10 cellular contexts compared by ENCODE assay signal in genomic region chr3:10437995-10438901, GRCh38.
DNase-seq lines count a peak whose midpoint lies in the region; ATAC-seq and TF ChIP-seq lines count a peak whose summit lies in the region.
"Had no signal": no experiment of that assay in that cellular context is flagged by ENCODE, and none has a peak within 500 bp of the region (broad histone marks: within the 10 kb centered on the region; RNA-seq: fewer than 3 reads in every experiment).

No MANE protein-coding gene starts in this region.

- H3K9me3 ChIP-seq in mesenchymal stem cell (ENCODE audit: control insufficient read depth, low read length): no peaks in the 10 kb centered on the region
- no peaks in the 10 kb centered on the region for H3K9me3 ChIP-seq in esophagus squamous epithelium

- H3K23ac ChIP-seq in mesenchymal stem cell (ENCODE audit: low read length in 2 of 2): no peak overlapping the region

- peak overlapping the region in 1 of 2 experiments; percentile 65 for H2BK12ac ChIP-seq in mesenchymal stem cell (ENCODE audit: low read length in 2 of 2)

- peaks cover 27% of the 10 kb centered on the region for H3K4me1 Mint-ChIP-seq in activated naive CD8-positive, alpha-beta T cell treated with anti-CD3 and anti-CD28 coated beads for 36 hours

- peak overlapping the region; percentile 46 for H4K8ac ChIP-seq in mesenchymal stem cell (ENCODE audit: low read length)

- no peak overlapping the region for H3K9ac ChIP-seq in mesenchymal stem cell (ENCODE audit: low read length)

- H3K9me3 Mint-ChIP-seq in activated naive CD8-positive, alpha-beta T cell treated with anti-CD3 and anti-CD28 coated beads for 36 hours: no peaks in the 10 kb centered on the region

- H3K4me3 ChIP-seq in mesenchymal stem cell (ENCODE audit: insufficient read depth in 1 of 2, low read depth in 1 of 2, low read length in 2 of 2) (no peak overlapping the region), esophagus squamous epithelium (no peak overlapping the region)

- H3K18ac ChIP-seq in mesenchymal stem cell (ENCODE audit: low read depth in 1 of 2, low read length in 2 of 2): peak overlapping the region in 1 of 2 experiments; percentile 80

- no peak overlapping the region for H2BK5ac ChIP-seq in mesenchymal stem cell (ENCODE audit: low read depth, low read length, poor library complexity, severe bottlenecking)

- H3K79me1 ChIP-seq in mesenchymal stem cell (replicated peaks; ENCODE audit: low read length, poor library complexity, severe bottlenecking): no peaks in the 10 kb centered on the region

- H3K27me3 ChIP-seq in mesenchymal stem cell (ENCODE audit: control insufficient read depth in 1 of 2, insufficient read depth in 1 of 2, low read length in 2 of 2) (peaks cover 0 to under 1% of the 10 kb centered on the region in 2 experiments), esophagus squamous epithelium (no peaks in the 10 kb centered on the region)

- no peaks in the 10 kb centered on the region for H3K27me3 Mint-ChIP-seq in activated naive CD8-positive, alpha-beta T cell treated with anti-CD3 and anti-CD28 coated beads for 36 hours

- H3K36me3 ChIP-seq in mesenchymal stem cell (ENCODE audit: control insufficient read depth in 1 of 2, insufficient read depth in 2 of 2, low read depth in 1 of 2, low read length in 2 of 2) (no peaks in the 10 kb centered on the region), esophagus squamous epithelium (no peaks in the 10 kb centered on the region)

- H3K4me2 ChIP-seq in mesenchymal stem cell (ENCODE audit: low read length, poor library complexity, severe bottlenecking): no peak overlapping the region

- no peak for ATAC-seq in GM19395 (IDR thresholded peaks at IDR 0.05; ENCODE audit: unreplicated experiment)

- H2BK120ac ChIP-seq in mesenchymal stem cell (ENCODE audit: low read depth, low read length): no peak overlapping the region

- TF ChIP-seq CTCF in esophagus squamous epithelium (IDR thresholded peaks at IDR 0.05): no peak

- H3K36me3 Mint-ChIP-seq in activated naive CD8-positive, alpha-beta T cell treated with anti-CD3 and anti-CD28 coated beads for 36 hours: no peaks in the 10 kb centered on the region

- H3K4ac ChIP-seq in mesenchymal stem cell (ENCODE audit: low read depth in 1 of 2, low read length in 2 of 2): peak overlapping the region in 1 of 2 experiments; percentile 19

- no peak overlapping the region for H2AK5ac ChIP-seq in mesenchymal stem cell (ENCODE audit: low read length, severe bottlenecking)

- no peak overlapping the region for H3K14ac ChIP-seq in mesenchymal stem cell (ENCODE audit: low read length in 2 of 2)

- TF ChIP-seq POLR2A in esophagus squamous epithelium (IDR thresholded peaks at IDR 0.05): no peak

- 36% methylated on average over 10 of the region's 16 CpGs for WGBS in mesenchymal stem cell
- 70 to 72% methylated on average over 7 to 9 of the region's 16 CpGs for WGBS in esophagus squamous epithelium, 2 donors

- H4K91ac ChIP-seq in mesenchymal stem cell (ENCODE audit: low read length): no peak overlapping the region

- no peak overlapping the region for H2AFZ ChIP-seq in mesenchymal stem cell (ENCODE audit: low read depth, low read length)

- peaks cover 31% of the 10 kb centered on the region for H3K4me1 ChIP-seq in mesenchymal stem cell (ENCODE audit: control insufficient read depth, insufficient read depth, low read depth, low read length)
- H3K4me1 ChIP-seq in esophagus squamous epithelium: no peaks in the 10 kb centered on the region

- H3K27ac ChIP-seq in mesenchymal stem cell (ENCODE audit: low read length, poor library complexity, severe bottlenecking) (peak overlapping the region; percentile 51), esophagus squamous epithelium (no peak overlapping the region)

- H2BK15ac ChIP-seq in mesenchymal stem cell (ENCODE audit: low read depth, poor library complexity, severe bottlenecking): no peak overlapping the region

- peak overlapping the region; percentile 38 for H3K27ac Mint-ChIP-seq in activated naive CD8-positive, alpha-beta T cell treated with anti-CD3 and anti-CD28 coated beads for 36 hours

- DNase-seq in AG20443 (ENCODE audit: low spot score) (peak; percentile 62), HT1080 (ENCODE audit: low read depth) (peak; percentile 34), mesenchymal stem cell (peak; percentile 90), NCI-H2081 treated with DMSO at 0.1 percent for 48 hours (lab: John Stamatoyannopoulos, UW) (no peak), NCI-H82 treated with DMSO at 0.1 percent for 48 hours (lab: John Stamatoyannopoulos, UW; ENCODE audit: unreplicated experiment) (no peak), esophagus squamous epithelium (lab: John Stamatoyannopoulos, UW) (no peak)
- DNase-seq in activated naive CD8-positive, alpha-beta T cell treated with anti-CD3 and anti-CD28 coated beads for 36 hours: no peak
- DNase-seq: GDM1, NCI-H446 treated with DMSO at 0.1 percent for 48 hours had no signal

- intact Hi-C loops in esophagus squamous epithelium (cut with DNase I): no loop called here

- no peak overlapping the region for H3K4me3 Mint-ChIP-seq in activated naive CD8-positive, alpha-beta T cell treated with anti-CD3 and anti-CD28 coated beads for 36 hours

Comparison
In these comparisons a context has a peak if more than half of its experiments do, and no peak if none do; other contexts are left out.
1. DNase-seq: peak in AG20443 (single experiment), HT1080 (single experiment) and mesenchymal stem cell (single experiment); none in activated naive CD8-positive, alpha-beta T cell treated with anti-CD3 and anti-CD28 coated beads for 36 hours (single experiment), NCI-H2081 treated with DMSO at 0.1 percent for 48 hours (single experiment), NCI-H82 treated with DMSO at 0.1 percent for 48 hours (single experiment) and esophagus squamous epithelium (single experiment).